Comparison of ENCODE assay signal across 1 cellular context in the genomic region with DNA sequence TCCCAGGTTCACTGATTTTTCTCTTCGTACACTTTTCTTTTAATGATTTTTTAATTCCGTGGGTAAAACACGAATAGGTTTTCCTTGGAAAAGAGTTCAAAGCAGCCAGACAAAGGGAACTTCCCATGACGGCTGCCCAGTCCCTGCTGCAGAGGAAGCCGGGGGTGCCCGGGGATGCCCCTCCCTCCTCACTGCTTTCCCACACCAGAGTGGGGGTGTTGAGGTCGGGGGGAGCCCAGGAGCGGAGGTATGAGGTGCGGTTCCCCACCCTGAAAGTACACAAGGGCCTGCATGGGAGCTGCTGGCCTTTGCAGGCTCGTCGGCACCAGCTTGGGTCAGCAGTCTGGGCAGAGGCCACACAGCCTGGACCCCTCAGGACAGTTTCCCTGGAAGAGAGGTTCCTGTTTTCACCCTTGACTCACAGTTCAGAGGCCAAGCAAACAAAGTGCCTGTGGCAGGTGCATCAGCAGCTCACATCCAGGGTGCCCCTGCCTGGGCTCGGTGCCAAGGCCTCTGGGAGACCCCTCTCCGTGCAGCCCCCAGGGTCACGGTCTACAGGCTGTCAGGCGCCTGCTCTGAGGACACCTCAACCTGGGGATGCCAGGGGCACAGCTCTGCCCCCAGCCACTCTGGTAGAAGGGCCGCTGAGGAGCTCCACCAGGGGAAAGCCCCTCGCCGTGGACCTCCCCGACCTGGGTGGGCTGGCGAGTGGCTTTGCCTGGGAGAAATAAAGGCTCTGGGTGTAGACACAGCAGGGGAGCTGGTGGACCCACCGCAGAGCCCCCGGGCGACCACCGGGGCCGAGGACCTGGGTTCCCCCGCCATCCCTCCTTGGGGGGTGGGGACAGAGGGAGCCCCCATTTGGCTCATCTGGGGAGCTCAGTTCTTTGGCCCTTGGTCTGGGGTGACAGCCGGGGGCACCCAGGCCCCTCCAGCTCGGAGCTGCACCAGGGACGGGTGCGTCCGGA.
TF ChIP-seq lines count a peak whose summit lies in the region.

No MANE protein-coding gene starts in this region.

TF ChIP-seq in HepG2, 621 proteins besides CTCF, POLR2A, EP300 and RAD21 (continued from another document and continues in another):
- TF ChIP-seq, protein P1, sequence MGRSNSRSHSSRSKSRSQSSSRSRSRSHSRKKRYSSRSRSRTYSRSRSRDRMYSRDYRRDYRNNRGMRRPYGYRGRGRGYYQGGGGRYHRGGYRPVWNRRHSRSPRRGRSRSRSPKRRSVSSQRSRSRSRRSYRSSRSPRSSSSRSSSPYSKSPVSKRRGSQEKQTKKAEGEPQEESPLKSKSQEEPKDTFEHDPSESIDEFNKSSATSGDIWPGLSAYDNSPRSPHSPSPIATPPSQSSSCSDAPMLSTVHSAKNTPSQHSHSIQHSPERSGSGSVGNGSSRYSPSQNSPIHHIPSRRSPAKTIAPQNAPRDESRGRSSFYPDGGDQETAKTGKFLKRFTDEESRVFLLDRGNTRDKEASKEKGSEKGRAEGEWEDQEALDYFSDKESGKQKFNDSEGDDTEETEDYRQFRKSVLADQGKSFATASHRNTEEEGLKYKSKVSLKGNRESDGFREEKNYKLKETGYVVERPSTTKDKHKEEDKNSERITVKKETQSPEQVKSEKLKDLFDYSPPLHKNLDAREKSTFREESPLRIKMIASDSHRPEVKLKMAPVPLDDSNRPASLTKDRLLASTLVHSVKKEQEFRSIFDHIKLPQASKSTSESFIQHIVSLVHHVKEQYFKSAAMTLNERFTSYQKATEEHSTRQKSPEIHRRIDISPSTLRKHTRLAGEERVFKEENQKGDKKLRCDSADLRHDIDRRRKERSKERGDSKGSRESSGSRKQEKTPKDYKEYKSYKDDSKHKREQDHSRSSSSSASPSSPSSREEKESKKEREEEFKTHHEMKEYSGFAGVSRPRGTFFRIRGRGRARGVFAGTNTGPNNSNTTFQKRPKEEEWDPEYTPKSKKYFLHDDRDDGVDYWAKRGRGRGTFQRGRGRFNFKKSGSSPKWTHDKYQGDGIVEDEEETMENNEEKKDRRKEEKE (IDR thresholded peaks at IDR 0.05), result no peak
- TF ChIP-seq ZNF256 (CRISPR knock-in tag; conservative IDR thresholded peaks at IDR 0.05) (no peak), POLR2AphosphoS5 (IDR thresholded peaks at IDR 0.05; ENCODE audit: low read depth, low read length) (no peak), MBD4 (IDR thresholded peaks at IDR 0.05; ENCODE audit: borderline replicate concordance, low read length) (no peak), KLF9 (CRISPR knock-in tag; IDR thresholded peaks at IDR 0.05; ENCODE audit: low read depth) (no peak), ZNF264 (CRISPR knock-in tag; IDR thresholded peaks at IDR 0.05) (no peak), ZSCAN22 (CRISPR knock-in tag; IDR thresholded peaks at IDR 0.05) (no peak), NFATC3 (CRISPR knock-in tag; IDR thresholded peaks at IDR 0.05) (no peak), KLF15 (CRISPR knock-in tag; IDR thresholded peaks at IDR 0.05; ENCODE audit: borderline replicate concordance) (no peak), ZNF251 (CRISPR knock-in tag; IDR thresholded peaks at IDR 0.05) (0 out of 2 replicates have a peak, but pooled peaks have one; percentile 49), TEAD3 (CRISPR knock-in tag; optimal IDR thresholded peaks at IDR 0.05; ENCODE audit: borderline replicate concordance) (peak; percentile 39), SKI (IDR thresholded peaks at IDR 0.05; ENCODE audit: partially characterized antibody) (no peak), MAFF (IDR thresholded peaks at IDR 0.05; ENCODE audit: low read depth, low read length) (no peak), DRAP1 (CRISPR knock-in tag; IDR thresholded peaks at IDR 0.05) (no peak), ZNF891 (CRISPR knock-in tag; IDR thresholded peaks at IDR 0.05) (peak; percentile 5; the same call in 1 of the 2 replicates), ZFP36L2 (CRISPR knock-in tag; IDR thresholded peaks at IDR 0.05) (no peak), ZZZ3 (CRISPR knock-in tag; IDR thresholded peaks at IDR 0.05; ENCODE audit: borderline replicate concordance) (no peak; the same call in 1 of the 2 replicates), TCF7 (IDR thresholded peaks at IDR 0.05; ENCODE audit: low read depth) (no peak), CENPX (CRISPR knock-in tag; IDR thresholded peaks at IDR 0.05) (no peak), ZNF564 (CRISPR knock-in tag; IDR thresholded peaks at IDR 0.05) (no peak), SRY (CRISPR knock-in tag; IDR thresholded peaks at IDR 0.05) (0 out of 2 replicates have a peak, but pooled peaks have one; percentile 27), ZNF337 (CRISPR knock-in tag; IDR thresholded peaks at IDR 0.05; ENCODE audit: borderline replicate concordance, low read depth) (no peak), HOXA3 (CRISPR knock-in tag; IDR thresholded peaks at IDR 0.05) (0 out of 2 replicates have a peak, but pooled peaks have one; percentile 19), HIVEP1 (CRISPR knock-in tag; IDR thresholded peaks at IDR 0.05) (peak; percentile 82), ELF4 (CRISPR knock-in tag; IDR thresholded peaks at IDR 0.05; ENCODE audit: borderline replicate concordance) (no peak), HMG20A (CRISPR knock-in tag; IDR thresholded peaks at IDR 0.05; ENCODE audit: borderline replicate concordance) (no peak), ZNF33A (CRISPR knock-in tag; IDR thresholded peaks at IDR 0.05; ENCODE audit: borderline replicate concordance) (no peak), ZNF10 (CRISPR knock-in tag; IDR thresholded peaks at IDR 0.05; ENCODE audit: borderline replicate concordance, low read depth) (no peak), ZNF607 (CRISPR knock-in tag; IDR thresholded peaks at IDR 0.05; ENCODE audit: borderline replicate concordance) (no peak), ZNF207 (IDR thresholded peaks at IDR 0.05; ENCODE audit: borderline replicate concordance) (no peak), TAF15 (IDR thresholded peaks at IDR 0.05; ENCODE audit: low read depth, low read length, poor library complexity, severe bottlenecking) (no peak), GATAD1 (CRISPR knock-in tag; IDR thresholded peaks at IDR 0.05) (no peak), ATRX (CRISPR knock-in tag; IDR thresholded peaks at IDR 0.05; ENCODE audit: borderline replicate concordance) (no peak), ZNF547 (CRISPR knock-in tag; IDR thresholded peaks at IDR 0.05) (no peak), RXRB (CRISPR knock-in tag; IDR thresholded peaks at IDR 0.05; ENCODE audit: borderline replicate concordance) (no peak), SOX6 (IDR thresholded peaks at IDR 0.05) (no peak), SOX6 (CRISPR knock-in tag; IDR thresholded peaks at IDR 0.05) (peak; percentile 41; the same call in 1 of the 2 replicates), NR2F6 (IDR thresholded peaks at IDR 0.05) (peak; percentile 71), NR2F6 (CRISPR knock-in tag; IDR thresholded peaks at IDR 0.05) (peak; percentile 69), PAX8 (CRISPR knock-in tag; IDR thresholded peaks at IDR 0.05; ENCODE audit: borderline replicate concordance) (no peak; the same call in 1 of the 2 replicates), HMG20B (CRISPR knock-in tag; conservative IDR thresholded peaks at IDR 0.05) (no peak), ZNF331 (CRISPR knock-in tag; IDR thresholded peaks at IDR 0.05) (no peak), NPAS2 (CRISPR knock-in tag; IDR thresholded peaks at IDR 0.05; ENCODE audit: borderline replicate concordance) (no peak), NCOA5 (CRISPR knock-in tag; IDR thresholded peaks at IDR 0.05) (no peak), GABPA (IDR thresholded peaks at IDR 0.05; ENCODE audit: low read depth, low read length) (no peak), GABPA (CRISPR knock-in tag; IDR thresholded peaks at IDR 0.05; ENCODE audit: low read depth) (no peak), EED (CRISPR knock-in tag; IDR thresholded peaks at IDR 0.05) (no peak), PAXIP1 (CRISPR knock-in tag; conservative IDR thresholded peaks at IDR 0.05) (peak; percentile 52; the same call in 1 of the 2 replicates), ZNF543 (CRISPR knock-in tag; IDR thresholded peaks at IDR 0.05) (no peak)
- TF ChIP-seq, protein P2, sequence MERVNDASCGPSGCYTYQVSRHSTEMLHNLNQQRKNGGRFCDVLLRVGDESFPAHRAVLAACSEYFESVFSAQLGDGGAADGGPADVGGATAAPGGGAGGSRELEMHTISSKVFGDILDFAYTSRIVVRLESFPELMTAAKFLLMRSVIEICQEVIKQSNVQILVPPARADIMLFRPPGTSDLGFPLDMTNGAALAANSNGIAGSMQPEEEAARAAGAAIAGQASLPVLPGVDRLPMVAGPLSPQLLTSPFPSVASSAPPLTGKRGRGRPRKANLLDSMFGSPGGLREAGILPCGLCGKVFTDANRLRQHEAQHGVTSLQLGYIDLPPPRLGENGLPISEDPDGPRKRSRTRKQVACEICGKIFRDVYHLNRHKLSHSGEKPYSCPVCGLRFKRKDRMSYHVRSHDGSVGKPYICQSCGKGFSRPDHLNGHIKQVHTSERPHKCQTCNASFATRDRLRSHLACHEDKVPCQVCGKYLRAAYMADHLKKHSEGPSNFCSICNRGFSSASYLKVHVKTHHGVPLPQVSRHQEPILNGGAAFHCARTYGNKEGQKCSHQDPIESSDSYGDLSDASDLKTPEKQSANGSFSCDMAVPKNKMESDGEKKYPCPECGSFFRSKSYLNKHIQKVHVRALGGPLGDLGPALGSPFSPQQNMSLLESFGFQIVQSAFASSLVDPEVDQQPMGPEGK (CRISPR knock-in tag; IDR thresholded peaks at IDR 0.05), result peak; percentile 51; the same call in 1 of the 2 replicates
- TF ChIP-seq, protein P3, sequence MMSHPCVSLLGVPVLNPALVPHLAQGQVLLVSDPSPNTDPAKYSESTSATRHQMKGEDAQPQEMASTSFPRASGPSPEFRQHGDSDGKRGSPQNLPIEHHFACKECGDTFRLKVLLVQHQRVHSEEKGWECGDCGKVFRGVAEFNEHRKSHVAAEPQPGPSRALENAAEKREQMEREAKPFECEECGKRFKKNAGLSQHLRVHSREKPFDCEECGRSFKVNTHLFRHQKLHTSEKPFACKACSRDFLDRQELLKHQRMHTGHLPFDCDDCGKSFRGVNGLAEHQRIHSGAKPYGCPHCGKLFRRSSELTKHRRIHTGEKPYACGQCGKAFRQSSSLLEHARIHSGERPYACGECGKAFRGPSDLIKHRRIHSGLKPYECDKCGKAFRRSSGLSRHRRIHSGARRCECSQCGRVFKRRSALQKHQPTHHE (CRISPR knock-in tag; IDR thresholded peaks at IDR 0.05; ENCODE audit: borderline replicate concordance), result no peak
- TF ChIP-seq, protein P4, sequence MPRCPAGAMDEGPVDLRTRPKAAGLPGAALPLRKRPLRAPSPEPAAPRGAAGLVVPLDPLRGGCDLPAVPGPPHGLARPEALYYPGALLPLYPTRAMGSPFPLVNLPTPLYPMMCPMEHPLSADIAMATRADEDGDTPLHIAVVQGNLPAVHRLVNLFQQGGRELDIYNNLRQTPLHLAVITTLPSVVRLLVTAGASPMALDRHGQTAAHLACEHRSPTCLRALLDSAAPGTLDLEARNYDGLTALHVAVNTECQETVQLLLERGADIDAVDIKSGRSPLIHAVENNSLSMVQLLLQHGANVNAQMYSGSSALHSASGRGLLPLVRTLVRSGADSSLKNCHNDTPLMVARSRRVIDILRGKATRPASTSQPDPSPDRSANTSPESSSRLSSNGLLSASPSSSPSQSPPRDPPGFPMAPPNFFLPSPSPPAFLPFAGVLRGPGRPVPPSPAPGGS (CRISPR knock-in tag; IDR thresholded peaks at IDR 0.05), result no peak
- TF ChIP-seq, protein P5, sequence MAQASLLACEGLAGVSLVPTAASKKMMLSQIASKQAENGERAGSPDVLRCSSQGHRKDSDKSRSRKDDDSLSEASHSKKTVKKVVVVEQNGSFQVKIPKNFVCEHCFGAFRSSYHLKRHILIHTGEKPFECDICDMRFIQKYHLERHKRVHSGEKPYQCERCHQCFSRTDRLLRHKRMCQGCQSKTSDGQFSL (CRISPR knock-in tag; IDR thresholded peaks at IDR 0.05), result no peak
- TF ChIP-seq, protein P6, sequence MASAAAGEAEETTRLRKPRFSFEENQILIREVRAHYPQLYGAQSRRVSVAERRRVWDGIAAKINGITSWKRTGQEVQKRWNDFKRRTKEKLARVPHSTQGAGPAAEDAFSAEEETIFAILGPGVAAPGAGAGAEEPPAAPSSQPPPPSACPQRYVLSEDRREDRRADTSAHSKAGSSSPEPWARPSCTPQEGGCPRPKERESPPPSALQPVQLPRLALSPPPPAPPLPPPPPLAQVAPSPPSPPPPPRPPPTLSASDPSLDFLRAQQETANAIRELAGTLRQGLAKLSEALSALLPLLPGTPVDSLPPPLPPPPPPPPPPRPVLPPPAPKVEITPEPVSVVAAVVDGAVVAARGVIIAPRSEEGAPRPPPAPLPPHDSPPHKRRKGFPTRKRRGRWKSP (CRISPR knock-in tag; IDR thresholded peaks at IDR 0.05), result no peak
- TF ChIP-seq, protein P7, sequence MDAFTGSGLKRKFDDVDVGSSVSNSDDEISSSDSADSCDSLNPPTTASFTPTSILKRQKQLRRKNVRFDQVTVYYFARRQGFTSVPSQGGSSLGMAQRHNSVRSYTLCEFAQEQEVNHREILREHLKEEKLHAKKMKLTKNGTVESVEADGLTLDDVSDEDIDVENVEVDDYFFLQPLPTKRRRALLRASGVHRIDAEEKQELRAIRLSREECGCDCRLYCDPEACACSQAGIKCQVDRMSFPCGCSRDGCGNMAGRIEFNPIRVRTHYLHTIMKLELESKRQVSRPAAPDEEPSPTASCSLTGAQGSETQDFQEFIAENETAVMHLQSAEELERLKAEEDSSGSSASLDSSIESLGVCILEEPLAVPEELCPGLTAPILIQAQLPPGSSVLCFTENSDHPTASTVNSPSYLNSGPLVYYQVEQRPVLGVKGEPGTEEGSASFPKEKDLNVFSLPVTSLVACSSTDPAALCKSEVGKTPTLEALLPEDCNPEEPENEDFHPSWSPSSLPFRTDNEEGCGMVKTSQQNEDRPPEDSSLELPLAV (CRISPR knock-in tag; conservative IDR thresholded peaks at IDR 0.05; ENCODE audit: low read depth), result no peak
